In genomic region chr18:50203801-50204604, GRCh38 we compare ENCODE assay signal across 8 cellular contexts. TPM values are rescaled to one million over a fixed set of nuclear protein-coding genes. Genes with fewer than 3 reads are reported as not detected.
A peak's percentile ranks its signal among the peaks of the same experiment; 100 is the strongest.
DNase-seq lines count a peak whose midpoint lies in the region; ATAC-seq, FAIRE-seq and TF ChIP-seq lines count a peak whose summit lies in the region.

No MANE protein-coding gene starts in this region.

- peak overlapping the region; percentile 46; the same call in 1 of the 2 replicates for H2AFZ ChIP-seq in K562 (ENCODE audit: low read depth, low read length)

- no TSS peak for BruUV-seq in K562 (replicated peaks; lab: Mats Ljungman, UMichigan)

- FAIRE-seq in GM12892 (lab: Jason Lieb, UNC) (peak; percentile 88), K562 (lab: Jason Lieb, UNC) (peak; percentile 72)

- H3K9me3 Mint-ChIP-seq in stimulated activated naive CD8-positive, alpha-beta T cell treated with anti-CD3 and anti-CD28 coated beads, Interleukin-15, amount 100 ng/mL, for 72 hours, result peaks cover 0 to 10% of the 10 kb centered on the region in 2 donors

- H3K36me3 ChIP-seq in K562 (ENCODE audit: control insufficient read depth, insufficient read depth, low read length), result no peaks in the 10 kb centered on the region

- ATAC-seq in K562, result peak; percentile 84
- peak; percentile 42 for ATAC-seq in stimulated activated naive CD8-positive, alpha-beta T cell treated with anti-CD3 and anti-CD28 coated beads, Interleukin-15, amount 100 ng/mL, for 72 hours
- no peak for ATAC-seq in GM21515 (IDR thresholded peaks at IDR 0.05; ENCODE audit: unreplicated experiment)

- peaks cover 10% of the 10 kb centered on the region for H3K4me1 Mint-ChIP-seq in stimulated activated naive CD8-positive, alpha-beta T cell treated with anti-CD3 and anti-CD28 coated beads, Interleukin-15, amount 100 ng/mL, for 72 hours

- no peaks in the 10 kb centered on the region for H3K9me3 ChIP-seq in K562 (replicated peaks; ENCODE audit: control insufficient read depth, insufficient read depth, low read depth, low read length)

- H3K27ac ChIP-seq in K562 (ENCODE audit: extremely low read depth, low read depth, low read length), result no peak overlapping the region

- H3K27ac Mint-ChIP-seq in stimulated activated naive CD8-positive, alpha-beta T cell treated with anti-CD3 and anti-CD28 coated beads, Interleukin-15, amount 100 ng/mL, for 72 hours, result peak overlapping the region in 1 of 2 donors; percentile 19

- no peak overlapping the region for H3K9ac ChIP-seq in K562 (ENCODE audit: insufficient read depth in 1 of 2, low read depth in 2 of 2, low read length in 2 of 2)

- in situ Hi-C loops in K562 (cut with MboI), result loop anchor here (10.0 kb wide), 2 partner anchors 151 to 231 kb away; no protein-coding TSS in a partner anchor

- TF ChIP-seq POLR2A in GM12892 (IDR thresholded peaks at IDR 0.05; ENCODE audit: low read depth, low read length) (no peak), K562 (conservative IDR thresholded peaks at IDR 0.05) (no peak)

- TF ChIP-seq RAD21 in K562 (CRISPR knock-in tag; conservative IDR thresholded peaks at IDR 0.05 in 1 of 2, IDR thresholded peaks at IDR 0.05 in 1 of 2), result peak; percentile 28 to 65; a peak in 3 of 4 replicates

- H3K4me2 ChIP-seq in K562 (ENCODE audit: insufficient read depth, low read length), result peak overlapping the region; percentile 48

- POLR2A ChIA-PET in K562 (lab: Yijun Ruan, JAX), result interaction anchor here (1.0 kb wide), 1 partner anchor 153 kb away, joined by 3 read pairs; no protein-coding TSS in a partner anchor

- no peak for DNase-seq in AG09309 (ENCODE audit: low read depth)
- DNase-seq in GM12892 (ENCODE audit: insufficient read length), result no peak
- DNase-seq in NCI-H2196 treated with DMSO at 0.1 percent for 48 hours (lab: John Stamatoyannopoulos, UW; ENCODE audit: unreplicated experiment), result peak; percentile 56
- peak; percentile 9 to 60 (median 24) for DNase-seq in K562 (ENCODE audit: extremely low read depth in 1 of 4, low spot score in 3 of 4)
- DNase-seq in inferior parietal cortex (ENCODE audit: extremely low spot score), result peak; percentile 75
- DNase-seq in stimulated activated naive CD8-positive, alpha-beta T cell treated with anti-CD3 and anti-CD28 coated beads, Interleukin-15, amount 100 ng/mL, for 72 hours, result no peak
- DNase-seq in central memory CD4-positive, alpha-beta T cell, result no peak

- H3K27me3 ChIP-seq in K562 (ENCODE audit: control insufficient read depth in 2 of 2, insufficient read depth in 2 of 2, low read length in 2 of 2), result peaks cover 4 to 12% of the 10 kb centered on the region in 2 experiments; a peak in 3 of 5 replicates

- H4K20me1 ChIP-seq in K562 (replicated peaks; ENCODE audit: control insufficient read depth, insufficient read depth, low read length), result no peaks in the 10 kb centered on the region

- H3K4me1 ChIP-seq in K562 (replicated peaks in 1 of 2; ENCODE audit: control insufficient read depth in 2 of 2, insufficient read depth in 2 of 2, low read length in 2 of 2), result no peaks in the 10 kb centered on the region; a peak in 1 of 5 replicates

- TF ChIP-seq CTCF in AG09309 (IDR thresholded peaks at IDR 0.05; ENCODE audit: control insufficient read depth, insufficient read depth, low read depth, low read length, missing control alignments) (peak; percentile 65), K562 (IDR thresholded peaks at IDR 0.05 in 2 of 3, conservative IDR thresholded peaks at IDR 0.05 in 1 of 3; ENCODE audit: insufficient read depth in 2 of 3, low read depth in 1 of 3, low read length in 3 of 3) (peak; percentile 53 to 64 (median 62))

- H3K9me1 ChIP-seq in K562 (ENCODE audit: control insufficient read depth, insufficient read depth, low read length), result no peaks in the 10 kb centered on the region

- H3K4me3 Mint-ChIP-seq in stimulated activated naive CD8-positive, alpha-beta T cell treated with anti-CD3 and anti-CD28 coated beads, Interleukin-15, amount 100 ng/mL, for 72 hours, result peak overlapping the region; percentile 14 to 37

- peaks cover 68% of the 10 kb centered on the region for H3K27me3 Mint-ChIP-seq in stimulated activated naive CD8-positive, alpha-beta T cell treated with anti-CD3 and anti-CD28 coated beads, Interleukin-15, amount 100 ng/mL, for 72 hours

- no peak overlapping the region for H3K4me3 ChIP-seq in AG09309 (ENCODE audit: control insufficient read depth, low read depth, low read length)
- no peak overlapping the region for H3K4me3 ChIP-seq in K562

- TF ChIP-seq EP300 in K562 (IDR thresholded peaks at IDR 0.05; ENCODE audit: low read length), result no peak

- under 1% methylated on average over 15 of the region's 24 CpGs for WGBS in K562 (ENCODE audit: insufficient coverage, low coverage, missing lambda C conversion rate)

- intact Hi-C loops in K562 (cut with micrococcal nuclease), result loop anchor here (5.0 to 10.0 kb wide), 3 partner anchors 153 to 339 kb away; no protein-coding TSS in a partner anchor

- CTCF ChIA-PET in K562 (lab: Yijun Ruan, JAX; ENCODE audit: low intra/inter-chr PET ratio), result interaction anchor here (0.6 kb wide), 1 partner anchor 293 kb away, joined by 3 read pairs; no protein-coding TSS in a partner anchor

- no peaks in the 10 kb centered on the region for H3K79me2 ChIP-seq in K562 (ENCODE audit: control insufficient read depth, insufficient read depth, low read length)

TF ChIP-seq in K562, 482 proteins besides CTCF, POLR2A, EP300 and RAD21 (continues in another document):
- no peak for TF ChIP-seq SIRT6 (IDR thresholded peaks at IDR 0.05; ENCODE audit: low read depth, low read length)
- TF ChIP-seq TSHZ1 (CRISPR knock-in tag; IDR thresholded peaks at IDR 0.05), result no peak
- TF ChIP-seq SPI1 (IDR thresholded peaks at IDR 0.05; ENCODE audit: borderline replicate concordance, low read depth, low read length), result 0 out of 2 replicates have a peak, but pooled peaks have one; percentile 1
- TF ChIP-seq PHF8 (IDR thresholded peaks at IDR 0.05; ENCODE audit: borderline replicate concordance, low read length), result no peak
- TF ChIP-seq KLF10 (CRISPR knock-in tag; IDR thresholded peaks at IDR 0.05), result no peak
- no peak for TF ChIP-seq TEAD2 (tag; IDR thresholded peaks at IDR 0.05)
- TF ChIP-seq PKNOX1 (IDR thresholded peaks at IDR 0.05), result peak; percentile 16; the same call in 1 of the 2 replicates

RNA-seq across cellular contexts. Expression of gene MYO5B, which starts 9.1 kb away (rescaled TPM):
- polyA plus RNA-seq in GM12892 (2012; ENCODE audit: missing spikeins), result 0.28 TPM
- 0.30 and 1.0 TPM in 2 replicates for total RNA-seq in K562 (2011; cell fraction: chromatin; rRNA removed; ENCODE audit: low replicate concordance)
- 0.13 and 0.67 TPM in 2 replicates for total RNA-seq in K562 (2011; cell fraction: nucleolus; rRNA removed)
- 0.15 and 0.23 TPM in 2 replicates for total RNA-seq in K562 (2011; cell fraction: nucleoplasm; rRNA removed)
- total RNA-seq in K562 (2014; rRNA removed) (0.09 and 0.12 TPM in 2 replicates), K562 (2014; rRNA removed; fragmentation: Illumina TruSeq; extraction: Trizol) (0.10 and 0.36 TPM in 2 replicates), K562 (2015; rRNA removed; fragmentation: Illumina TruSeq; extraction: Trizol) (0.08 and 0.22 TPM in 2 replicates), K562 (2021) (0.13 and 0.27 TPM in 2 replicates)
- polyA plus RNA-seq in K562 (2011; rRNA removed) (0.07 and 0.37 TPM in 2 replicates), K562 (2014; fragmentation: Illumina TruSeq; extraction: Trizol) (0.29 and 0.33 TPM in 2 replicates), K562 (2014; fragmentation: Nextera tagmentation; extraction: Ambion mirVana) (under 1 TPM; 0.28 to 0.42 TPM), K562 (2014; rRNA removed) (0.04 and 0.41 TPM in 2 replicates)
- 0.03 and 0.35 TPM in 2 replicates for polyA plus RNA-seq in K562 (2011; cell fraction: cytosol; rRNA removed)
- 0.30 and 0.39 TPM in 2 replicates for polyA plus RNA-seq in K562 (2011; cell fraction: nucleus; rRNA removed)
- polyA plus RNA-seq in K562 (2012), result 0.33 and 1.1 TPM in 2 replicates
- 0.15 and 0.18 TPM in 2 replicates for polyA minus RNA-seq in K562 (2011; rRNA and poly(A)+ RNA removed)
- polyA minus RNA-seq in K562 (2011; cell fraction: cytosol; rRNA and poly(A)+ RNA removed), result 0.19 and 0.27 TPM in 2 replicates
- polyA minus RNA-seq in K562 (2011; cell fraction: nucleus; rRNA and poly(A)+ RNA removed), result 0.33 and 0.40 TPM in 2 replicates

Comparison
In these comparisons a context has a peak if more than half of its experiments do, and no peak if none do; other contexts are left out.
1. DNase-seq: peak in NCI-H2196 treated with DMSO at 0.1 percent for 48 hours (single experiment), K562 (4 of 4) and inferior parietal cortex (single experiment); none in AG09309 (single experiment), GM12892 (single experiment), stimulated activated naive CD8-positive, alpha-beta T cell treated with anti-CD3 and anti-CD28 coated beads, Interleukin-15, amount 100 ng/mL, for 72 hours (0 of 2) and central memory CD4-positive, alpha-beta T cell (single experiment).